8 cellular contexts compared by ENCODE assay signal in genomic region chr19:32692727-32693061, GRCh38. TPM values are rescaled to one million over a fixed set of nuclear protein-coding genes. Genes with fewer than 3 reads are reported as not detected.
DNase-seq lines count a peak whose midpoint lies in the region; ATAC-seq and TF ChIP-seq lines count a peak whose summit lies in the region.

No MANE protein-coding gene starts in this region.

- peaks cover 54% of the 10 kb centered on the region for H3K4me1 Mint-ChIP-seq in activated naive CD8-positive, alpha-beta T cell treated with anti-CD3 and anti-CD28 coated beads for 36 hours

- H3K9me3 Mint-ChIP-seq in activated naive CD8-positive, alpha-beta T cell treated with anti-CD3 and anti-CD28 coated beads for 36 hours: peaks cover 9% of the 10 kb centered on the region

- no peaks in the 10 kb centered on the region for H3K27me3 Mint-ChIP-seq in activated naive CD8-positive, alpha-beta T cell treated with anti-CD3 and anti-CD28 coated beads for 36 hours

- peak overlapping the region; percentile 84 for H3K4me3 Mint-ChIP-seq in activated naive CD8-positive, alpha-beta T cell treated with anti-CD3 and anti-CD28 coated beads for 36 hours

- TF ChIP-seq CTCF in C4-2B (conservative IDR thresholded peaks at IDR 0.05) (no peak), lower leg skin (IDR thresholded peaks at IDR 0.05) (no peak), uterus (IDR thresholded peaks at IDR 0.05) (no peak)

- peaks cover 0 to 4% of the 10 kb centered on the region in 2 donors for H3K4me1 ChIP-seq in uterus

- H3K36me3 Mint-ChIP-seq in activated naive CD8-positive, alpha-beta T cell treated with anti-CD3 and anti-CD28 coated beads for 36 hours: peaks cover 61% of the 10 kb centered on the region

- intact Hi-C loops in lower leg skin (cut with DNase I; ENCODE audit: low total_unique reads): no loop called here
- intact Hi-C loops in uterus (cut with DNase I; ENCODE audit: low total_unique reads): no loop called here

- DNase-seq in activated naive CD8-positive, alpha-beta T cell treated with anti-CD3 and anti-CD28 coated beads for 36 hours: no peak
- no peak for DNase-seq in lower leg skin (ENCODE audit: low spot score in 2 of 2)
- no peak for DNase-seq in uterus
- no peak for DNase-seq in ACHN
- DNase-seq in medulla oblongata (ENCODE audit: extremely low spot score): no peak
- no peak for DNase-seq in stimulated activated CD4-positive, alpha-beta T cell treated with anti-CD3 and anti-CD28 coated beads, Interleukin-4, amount 100 ng/mL, for 4 hours

- peak overlapping the region; percentile 93 for H3K27ac Mint-ChIP-seq in activated naive CD8-positive, alpha-beta T cell treated with anti-CD3 and anti-CD28 coated beads for 36 hours

- H3K4me3 ChIP-seq in lower leg skin (ENCODE audit: low read depth, poor library complexity, severe bottlenecking) (peak overlapping the region; percentile 75), uterus (peak overlapping the region; percentile 41 to 76)

- H3K36me3 ChIP-seq in uterus: no peaks in the 10 kb centered on the region

- peak overlapping the region; percentile 98 for H3K27ac ChIP-seq in C4-2B
- peak overlapping the region; percentile 62 to 64 for H3K27ac ChIP-seq in uterus

- 4 to 18% methylated on average over 5 to 7 of the region's 7 CpGs for WGBS in lower leg skin, 2 donors

- TF ChIP-seq POLR2A in lower leg skin (IDR thresholded peaks at IDR 0.05) (no peak), uterus (IDR thresholded peaks at IDR 0.05) (no peak)

- no peaks in the 10 kb centered on the region for H3K9me3 ChIP-seq in uterus

- in situ Hi-C loops in ACHN (cut with HindIII; ENCODE audit: low pct_ligation_motif_present, low pct_unique_long_range_greater_than_20kb, low sequenced_read_pairs): no loop called here

- peak; percentile 1 for ATAC-seq in HG02885 (IDR thresholded peaks at IDR 0.05; ENCODE audit: poor library complexity, unreplicated experiment)

- H3K27me3 ChIP-seq in uterus: no peaks in the 10 kb centered on the region

RNA-seq across cellular contexts. Expression of gene NUDT19, which starts 1.1 kb away (rescaled TPM):
- 10 to 100 TPM; 16.2 to 16.4 TPM for total RNA-seq in activated naive CD8-positive, alpha-beta T cell treated with anti-CD3 and anti-CD28 coated beads for 36 hours
- total RNA-seq in lower leg skin (10 to 100 TPM; 14.8 to 19.2 (median 18.6) TPM), uterus (1 to 10 TPM in 3 of 4 donors, not detected in 1; 1.3 to 8.4 (median 5.9) TPM)

RNA-seq across cellular contexts. Expression of gene RGS9BP, which starts 17.0 kb away (rescaled TPM):
- total RNA-seq in activated naive CD8-positive, alpha-beta T cell treated with anti-CD3 and anti-CD28 coated beads for 36 hours: not detected
- 1 to 10 TPM; 1.0 to 2.9 (median 1.7) TPM for total RNA-seq in lower leg skin
- under 1 TPM in 2 of 4 donors, not detected in 2; 0.29 to 0.62 TPM for total RNA-seq in uterus

RNA-seq across cellular contexts. Expression of gene ANKRD27, which starts 17.7 kb away (rescaled TPM):
- 10 to 100 TPM; 27.7 to 29.0 TPM for total RNA-seq in activated naive CD8-positive, alpha-beta T cell treated with anti-CD3 and anti-CD28 coated beads for 36 hours
- 10 to 100 TPM; 24.1 to 46.0 (median 28.6) TPM for total RNA-seq in lower leg skin
- total RNA-seq in uterus: 10 to 100 TPM in 3 of 4 donors, 1 to 10 TPM in 1; 1.8 to 36.2 (median 22.7) TPM

RNA-seq across cellular contexts. Expression of gene TDRD12, which starts 26.9 kb away (rescaled TPM):
- total RNA-seq in activated naive CD8-positive, alpha-beta T cell treated with anti-CD3 and anti-CD28 coated beads for 36 hours: under 1 TPM in 1 of 2 experiments, not detected in 1; 0.06 TPM
- total RNA-seq in lower leg skin: 1 to 10 TPM in 2 of 4 donors, under 1 TPM in 2; 0.16 to 1.3 (median 0.73) TPM
- total RNA-seq in uterus: 1 to 10 TPM in 2 of 4 donors, not detected in 2; 2.0 to 5.7 TPM
